Comparison of ENCODE assay signal across 8 cellular contexts in the genomic region with DNA sequence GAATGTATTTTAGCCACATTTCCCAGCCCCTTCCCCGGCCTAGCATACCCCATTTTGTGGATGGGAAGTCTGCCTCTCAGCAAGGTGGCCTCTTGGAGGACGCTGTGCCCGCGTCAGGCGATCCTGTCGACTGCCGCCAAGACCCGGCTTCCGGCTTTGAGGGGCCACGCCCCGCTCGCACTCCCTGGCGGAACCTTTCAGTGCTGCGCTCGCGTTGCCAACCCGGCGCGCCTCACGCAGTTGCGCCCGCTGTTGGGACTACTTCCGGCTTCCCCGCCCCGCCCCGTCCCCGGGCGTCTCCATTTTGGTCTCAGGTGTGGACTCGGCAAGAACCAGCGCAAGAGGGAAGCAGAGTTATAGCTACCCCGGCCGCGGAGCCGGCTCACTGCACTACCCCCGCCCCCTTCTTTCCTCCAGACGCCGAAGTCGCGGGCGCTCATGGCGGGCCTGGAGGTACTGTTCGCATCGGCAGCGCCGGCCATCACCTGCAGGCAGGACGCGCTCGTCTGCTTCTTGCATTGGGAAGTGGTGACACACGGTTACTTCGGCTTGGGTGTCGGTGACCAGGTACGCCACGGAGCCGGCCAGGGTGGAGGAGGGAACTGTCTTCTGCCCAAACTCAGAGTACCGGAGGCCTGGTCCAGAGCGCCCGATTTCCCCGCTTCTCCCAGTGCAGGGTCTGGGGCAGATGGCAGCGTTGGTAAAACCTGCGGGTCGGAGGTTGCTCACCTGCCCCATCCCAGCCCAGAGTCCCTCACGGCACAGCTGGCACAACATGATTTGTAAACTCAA. TPM values are rescaled to one million over a fixed set of nuclear protein-coding genes. Genes with fewer than 3 reads are reported as not detected.
DNase-seq lines count a peak whose midpoint lies in the region; ATAC-seq and TF ChIP-seq lines count a peak whose summit lies in the region.

A gene with protein sequence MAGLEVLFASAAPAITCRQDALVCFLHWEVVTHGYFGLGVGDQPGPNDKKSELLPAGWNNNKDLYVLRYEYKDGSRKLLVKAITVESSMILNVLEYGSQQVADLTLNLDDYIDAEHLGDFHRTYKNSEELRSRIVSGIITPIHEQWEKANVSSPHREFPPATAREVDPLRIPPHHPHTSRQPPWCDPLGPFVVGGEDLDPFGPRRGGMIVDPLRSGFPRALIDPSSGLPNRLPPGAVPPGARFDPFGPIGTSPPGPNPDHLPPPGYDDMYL (plus strand): TSS at position 267 of the 792 bp plus-strand sequence. CDS start 172 bp downstream, at position 439.

- H3K27me3 Mint-ChIP-seq in activated naive CD8-positive, alpha-beta T cell, result no peaks in the 10 kb centered on the region
- H3K27me3 Mint-ChIP-seq in glutamatergic neuron (ENCODE audit: unreplicated experiment) (peaks cover 11% of the 10 kb centered on the region), osteocyte (ENCODE audit: unreplicated experiment) (no peaks in the 10 kb centered on the region)

- no peaks in the 10 kb centered on the region for H3K27me3 ChIP-seq in thymus (ENCODE audit: control insufficient read depth, insufficient read depth)

- under 1% methylated on average over 62 of the region's 62 CpGs for WGBS in thymus

- peak within 1 kb of the TSS; percentile 90 for H3K27ac ChIP-seq in thymus (ENCODE audit: low read depth)

- H3K36me3 ChIP-seq in thymus (ENCODE audit: control insufficient read depth, insufficient read depth), result peaks cover 7% of the 10 kb centered on the region

- TF ChIP-seq CTCF in GM10248 (IDR thresholded peaks at IDR 0.05; ENCODE audit: control extremely low read depth, extremely low read depth, low read depth, missing control alignments) (no peak), glutamatergic neuron (IDR thresholded peaks at IDR 0.05; ENCODE audit: partially characterized antibody, unreplicated experiment) (no peak), osteocyte (IDR thresholded peaks at IDR 0.05) (peak; percentile 8)

- POLR2A ChIA-PET in GM10248 (lab: Yijun Ruan, JAX), result interaction anchor here (0.6 kb wide), 1 partner anchor 300 kb away, joined by 3 read pairs; no protein-coding TSS in a partner anchor

- H3K4me1 Mint-ChIP-seq in activated naive CD8-positive, alpha-beta T cell (ENCODE audit: low read depth), result peaks cover 56% of the 10 kb centered on the region
- H3K4me1 Mint-ChIP-seq in glutamatergic neuron (ENCODE audit: low read depth, unreplicated experiment) (peaks cover 39% of the 10 kb centered on the region), osteocyte (ENCODE audit: unreplicated experiment) (peaks cover 63% of the 10 kb centered on the region)

- H3K27ac Mint-ChIP-seq in activated naive CD8-positive, alpha-beta T cell, result peak within 1 kb of the TSS; percentile 92
- H3K27ac Mint-ChIP-seq in glutamatergic neuron (ENCODE audit: unreplicated experiment) (peak within 1 kb of the TSS; percentile 96), osteocyte (ENCODE audit: unreplicated experiment) (peak within 1 kb of the TSS; percentile 78)

- H3K4me3 ChIP-seq in thymus (ENCODE audit: low read length), result peak within 1 kb of the TSS; percentile 80

- ATAC-seq in HG02610 (IDR thresholded peaks at IDR 0.05; ENCODE audit: unreplicated experiment), result peak; percentile 96

- CTCF ChIA-PET in GM10248 (lab: Yijun Ruan, JAX), result interaction anchor here (1.0 to 7.2 kb wide), 2 partner anchors 11 to 95 kb away, joined by 4 to 45 read pairs; no protein-coding TSS in a partner anchor

- no peaks in the 10 kb centered on the region for H3K9me3 Mint-ChIP-seq in activated naive CD8-positive, alpha-beta T cell (ENCODE audit: low read depth)
- peaks cover 17% of the 10 kb centered on the region for H3K9me3 Mint-ChIP-seq in glutamatergic neuron (ENCODE audit: unreplicated experiment)
- H3K9me3 Mint-ChIP-seq in osteocyte (ENCODE audit: unreplicated experiment), result no peaks in the 10 kb centered on the region

- H3K36me3 Mint-ChIP-seq in activated naive CD8-positive, alpha-beta T cell, result peaks cover 13% of the 10 kb centered on the region
- H3K36me3 Mint-ChIP-seq in glutamatergic neuron (ENCODE audit: unreplicated experiment) (peaks cover 5% of the 10 kb centered on the region), osteocyte (ENCODE audit: unreplicated experiment) (peaks cover 8% of the 10 kb centered on the region)

- H3K9me3 ChIP-seq in thymus (ENCODE audit: control insufficient read depth), result no peaks in the 10 kb centered on the region

- DNase-seq in GM10248 (ENCODE audit: extremely low spot score) (peak; percentile 95), NCI-H1092 treated with DMSO at 0.1 percent for 48 hours (lab: John Stamatoyannopoulos, UW) (peak; percentile 91), SKM-1 (lab: John Stamatoyannopoulos, UW; ENCODE audit: unreplicated experiment) (peak; percentile 44), glutamatergic neuron (peak; percentile 96), osteocyte (ENCODE audit: extremely low spot score, unreplicated experiment) (peak; percentile 97)

- H3K4me3 Mint-ChIP-seq in activated naive CD8-positive, alpha-beta T cell, result peak within 1 kb of the TSS; percentile 95
- H3K4me3 Mint-ChIP-seq in glutamatergic neuron (ENCODE audit: unreplicated experiment) (peak within 1 kb of the TSS; percentile 99), osteocyte (ENCODE audit: unreplicated experiment) (peak within 1 kb of the TSS; percentile 93)

- H3K4me1 ChIP-seq in thymus (ENCODE audit: control insufficient read depth, insufficient read depth, low read length), result peaks cover 36% of the 10 kb centered on the region

RNA-seq across cellular contexts. Expression of the gene that starts here (rescaled TPM):
- total RNA-seq in glutamatergic neuron (ENCODE audit: unreplicated experiment), result 241 TPM
- total RNA-seq in osteocyte, result 129 and 144 TPM in 2 replicates
- 47.3 TPM for polyA plus RNA-seq in thymus

Comparison
In these comparisons a context has a peak if more than half of its experiments do, and no peak if none do; other contexts are left out.
1. Peak in every context shown above with its lines: DNase-seq, ATAC-seq, H3K4me3 ChIP-seq and H3K27ac ChIP-seq.
2. DNase-seq: peak in every context shown above with its lines; median percentile 97 in osteocyte; 96 in glutamatergic neuron; 95 in GM10248; 91 in NCI-H1092 treated with DMSO at 0.1 percent for 48 hours; 44 in SKM-1.